Comparison of ENCODE assay signal across 27 cellular contexts in the genomic region with DNA sequence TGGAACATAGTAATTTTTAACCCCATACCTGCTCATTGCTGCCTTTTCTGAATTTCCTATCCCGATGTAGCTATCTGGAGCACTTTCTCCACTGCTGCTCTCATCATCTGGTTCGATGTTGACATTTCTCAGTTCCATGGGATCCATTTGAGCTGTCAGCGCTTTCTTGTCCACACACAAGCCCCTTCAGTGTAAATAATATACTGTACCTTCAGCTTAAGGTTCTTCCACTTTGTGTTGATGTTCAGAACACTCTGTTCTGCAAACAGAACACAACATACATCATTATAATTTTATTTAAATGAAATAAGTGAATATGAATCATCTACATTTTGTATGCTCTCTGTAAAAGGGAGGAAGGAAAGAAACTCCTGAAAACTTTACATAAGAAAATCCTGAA. TPM values are rescaled to one million over a fixed set of nuclear protein-coding genes. Genes with fewer than 3 reads are reported as not detected.
"Had no signal": no experiment of that assay in that cellular context is flagged by ENCODE, and none has a peak within 500 bp of the region (broad histone marks: within the 10 kb centered on the region; RNA-seq: fewer than 3 reads in every experiment).

No MANE protein-coding gene starts in this region.

- DNase-seq: dermis blood vessel endothelial cell; dorsolateral prefrontal cortex; effector CD4-positive, alpha-beta T cell; effector memory CD4-positive, alpha-beta T cell; endodermal cell; erythroblast; esophagus squamous epithelium; foreskin melanocyte; gastrocnemius medialis; glutamatergic neuron; head of caudate nucleus; heart right ventricle; hippocampal formation; islet precursor cell; kidney; kidney glomerular epithelial cell; left colon; left ventricle myocardium superior; lower lobe of right lung; mesenchymal stem cell; mucosa of descending colon; naive B cell had no signal

- H3K27ac ChIP-seq: coronary artery, dorsolateral prefrontal cortex, epithelial cell of prostate, esophagus squamous epithelium, heart right ventricle, lower lobe of right lung had no signal

- H3K4me1 ChIP-seq: esophagus squamous epithelium, heart right ventricle, lower lobe of right lung had no signal

- H3K36me3 ChIP-seq: esophagus squamous epithelium, gastrocnemius medialis, heart right ventricle, lower lobe of right lung had no signal

- H3K9me3 ChIP-seq: esophagus squamous epithelium, gastrocnemius medialis, lower lobe of right lung, mucosa of descending colon had no signal

- ATAC-seq: esophagus mucosa, heart right ventricle, left colon, left lobe of liver, left ventricle myocardium superior, lower lobe of right lung, mucosa of descending colon had no signal

- H3K27me3 ChIP-seq: dorsolateral prefrontal cortex, esophagus squamous epithelium, gastrocnemius medialis, heart right ventricle had no signal

- H3K4me3 ChIP-seq: coronary artery, dorsolateral prefrontal cortex, esophagus squamous epithelium, gastrocnemius medialis, heart right ventricle, lower lobe of right lung, mucosa of descending colon had no signal

RNA-seq across cellular contexts. Expression of a gene that starts 32.9 kb away (rescaled TPM):
- total RNA-seq: glomerular endothelial cell had no signal
